9 cellular contexts compared by ENCODE assay signal in the genomic region with DNA sequence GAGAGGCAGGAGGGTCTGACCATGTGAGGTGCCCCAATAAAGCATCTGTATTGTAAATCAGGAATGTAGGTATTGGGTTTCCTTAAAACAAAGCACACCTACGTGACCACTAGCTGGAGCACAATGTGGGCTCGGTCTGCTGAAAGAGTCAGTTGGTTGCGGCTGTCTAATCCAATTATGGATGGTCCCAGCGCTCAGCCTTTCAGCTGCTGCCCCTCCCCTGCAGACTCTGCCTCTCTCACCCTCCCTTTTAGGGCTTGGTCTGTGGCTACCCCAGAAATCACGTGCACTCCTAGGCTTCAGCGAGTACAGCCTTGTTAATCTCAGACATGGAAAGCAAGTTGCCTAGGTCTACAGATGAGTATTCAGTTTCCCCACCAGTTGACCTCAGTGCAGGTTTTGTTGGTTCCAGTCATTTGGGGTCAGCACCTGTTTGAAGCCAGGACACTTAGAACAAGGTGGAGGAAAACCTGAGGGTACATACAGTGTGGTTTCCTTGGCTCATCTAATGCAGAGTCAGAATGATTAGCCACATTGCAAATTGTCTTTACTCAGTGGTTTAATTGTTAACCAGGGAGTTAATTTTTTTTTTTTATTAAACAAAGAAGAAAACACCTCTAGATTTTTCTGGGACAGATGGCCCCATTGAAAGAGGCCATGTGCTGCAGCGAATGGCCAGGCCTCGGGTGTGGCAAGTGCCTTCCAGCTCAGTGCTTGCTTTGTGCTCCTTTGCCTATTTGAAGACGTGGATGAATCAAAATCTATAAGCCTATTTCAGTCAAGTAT.
A peak's percentile ranks its signal among the peaks of the same experiment; 100 is the strongest.
DNase-seq lines count a peak whose midpoint lies in the region; ATAC-seq and TF ChIP-seq lines count a peak whose summit lies in the region.
"Had no signal": no experiment of that assay in that cellular context is flagged by ENCODE, and none has a peak within 500 bp of the region (broad histone marks: within the 10 kb centered on the region; RNA-seq: fewer than 3 reads in every experiment).

No MANE protein-coding gene starts in this region.

- ATAC-seq in GM18508 (IDR thresholded peaks at IDR 0.05; ENCODE audit: insufficient read depth, unreplicated experiment) (peak; percentile 86), HG02642 (IDR thresholded peaks at IDR 0.05; ENCODE audit: poor library complexity, unreplicated experiment) (peak; percentile 81), SK-N-SH treated with all-trans-retinoic acid at 6 μM for 48 hours (no peak)

- TF ChIP-seq POLR2A in erythroblast (IDR thresholded peaks at IDR 0.05; ENCODE audit: low read length): no peak

- DNase-seq in NCI-H2227 (lab: John Stamatoyannopoulos, UW; ENCODE audit: unreplicated experiment) (peak; percentile 34), left kidney (ENCODE audit: low read depth, low spot score) (peak; percentile 86), cerebellum (ENCODE audit: low spot score) (no peak), erythroblast (lab: John Stamatoyannopoulos, UW) (no peak), cerebellar nuclear complex (lab: John Stamatoyannopoulos, UW) (no peak)
- DNase-seq: right lobe of liver had no signal

TF ChIP-seq in SK-N-SH treated with all-trans-retinoic acid at 6 μM for 48 hours, 23 proteins besides CTCF, POLR2A, EP300 and RAD21:
- TF ChIP-seq ARNTL (CRISPR knock-in tag; IDR thresholded peaks at IDR 0.05; ENCODE audit: borderline replicate concordance, low read depth) (no peak), ZNF565 (CRISPR knock-in tag; conservative IDR thresholded peaks at IDR 0.05; ENCODE audit: low read depth) (no peak), PPARA (CRISPR knock-in tag; IDR thresholded peaks at IDR 0.05; ENCODE audit: borderline replicate concordance) (no peak), BACH2 (CRISPR knock-in tag; IDR thresholded peaks at IDR 0.05; ENCODE audit: borderline replicate concordance) (no peak), ESRRG (CRISPR knock-in tag; IDR thresholded peaks at IDR 0.05) (no peak), ZFP30 (CRISPR knock-in tag; IDR thresholded peaks at IDR 0.05) (no peak), ZFP3 (CRISPR knock-in tag; IDR thresholded peaks at IDR 0.05) (no peak), CSDC2 (CRISPR knock-in tag; IDR thresholded peaks at IDR 0.05) (no peak), ZNF8 (CRISPR knock-in tag; IDR thresholded peaks at IDR 0.05) (no peak), ZC3H10 (CRISPR knock-in tag; IDR thresholded peaks at IDR 0.05) (no peak), TCF4 (CRISPR knock-in tag; IDR thresholded peaks at IDR 0.05; ENCODE audit: borderline replicate concordance) (no peak)
- TF ChIP-seq, protein P1, sequence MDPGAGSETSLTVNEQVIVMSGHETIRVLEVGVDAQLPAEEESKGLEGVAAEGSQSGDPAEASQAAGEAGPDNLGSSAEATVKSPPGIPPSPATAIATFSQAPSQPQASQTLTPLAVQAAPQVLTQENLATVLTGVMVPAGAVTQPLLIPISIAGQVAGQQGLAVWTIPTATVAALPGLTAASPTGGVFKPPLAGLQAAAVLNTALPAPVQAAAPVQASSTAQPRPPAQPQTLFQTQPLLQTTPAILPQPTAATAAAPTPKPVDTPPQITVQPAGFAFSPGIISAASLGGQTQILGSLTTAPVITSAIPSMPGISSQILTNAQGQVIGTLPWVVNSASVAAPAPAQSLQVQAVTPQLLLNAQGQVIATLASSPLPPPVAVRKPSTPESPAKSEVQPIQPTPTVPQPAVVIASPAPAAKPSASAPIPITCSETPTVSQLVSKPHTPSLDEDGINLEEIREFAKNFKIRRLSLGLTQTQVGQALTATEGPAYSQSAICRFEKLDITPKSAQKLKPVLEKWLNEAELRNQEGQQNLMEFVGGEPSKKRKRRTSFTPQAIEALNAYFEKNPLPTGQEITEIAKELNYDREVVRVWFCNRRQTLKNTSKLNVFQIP (CRISPR knock-in tag; IDR thresholded peaks at IDR 0.05; ENCODE audit: borderline replicate concordance, low read depth): no peak
- TF ChIP-seq, protein P2, sequence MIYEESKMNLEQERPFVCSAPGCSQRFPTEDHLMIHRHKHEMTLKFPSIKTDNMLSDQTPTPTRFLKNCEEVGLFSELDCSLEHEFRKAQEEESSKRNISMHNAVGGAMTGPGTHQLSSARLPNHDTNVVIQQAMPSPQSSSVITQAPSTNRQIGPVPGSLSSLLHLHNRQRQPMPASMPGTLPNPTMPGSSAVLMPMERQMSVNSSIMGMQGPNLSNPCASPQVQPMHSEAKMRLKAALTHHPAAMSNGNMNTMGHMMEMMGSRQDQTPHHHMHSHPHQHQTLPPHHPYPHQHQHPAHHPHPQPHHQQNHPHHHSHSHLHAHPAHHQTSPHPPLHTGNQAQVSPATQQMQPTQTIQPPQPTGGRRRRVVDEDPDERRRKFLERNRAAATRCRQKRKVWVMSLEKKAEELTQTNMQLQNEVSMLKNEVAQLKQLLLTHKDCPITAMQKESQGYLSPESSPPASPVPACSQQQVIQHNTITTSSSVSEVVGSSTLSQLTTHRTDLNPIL (CRISPR knock-in tag; IDR thresholded peaks at IDR 0.05; ENCODE audit: low read depth): no peak
- TF ChIP-seq, protein P3, sequence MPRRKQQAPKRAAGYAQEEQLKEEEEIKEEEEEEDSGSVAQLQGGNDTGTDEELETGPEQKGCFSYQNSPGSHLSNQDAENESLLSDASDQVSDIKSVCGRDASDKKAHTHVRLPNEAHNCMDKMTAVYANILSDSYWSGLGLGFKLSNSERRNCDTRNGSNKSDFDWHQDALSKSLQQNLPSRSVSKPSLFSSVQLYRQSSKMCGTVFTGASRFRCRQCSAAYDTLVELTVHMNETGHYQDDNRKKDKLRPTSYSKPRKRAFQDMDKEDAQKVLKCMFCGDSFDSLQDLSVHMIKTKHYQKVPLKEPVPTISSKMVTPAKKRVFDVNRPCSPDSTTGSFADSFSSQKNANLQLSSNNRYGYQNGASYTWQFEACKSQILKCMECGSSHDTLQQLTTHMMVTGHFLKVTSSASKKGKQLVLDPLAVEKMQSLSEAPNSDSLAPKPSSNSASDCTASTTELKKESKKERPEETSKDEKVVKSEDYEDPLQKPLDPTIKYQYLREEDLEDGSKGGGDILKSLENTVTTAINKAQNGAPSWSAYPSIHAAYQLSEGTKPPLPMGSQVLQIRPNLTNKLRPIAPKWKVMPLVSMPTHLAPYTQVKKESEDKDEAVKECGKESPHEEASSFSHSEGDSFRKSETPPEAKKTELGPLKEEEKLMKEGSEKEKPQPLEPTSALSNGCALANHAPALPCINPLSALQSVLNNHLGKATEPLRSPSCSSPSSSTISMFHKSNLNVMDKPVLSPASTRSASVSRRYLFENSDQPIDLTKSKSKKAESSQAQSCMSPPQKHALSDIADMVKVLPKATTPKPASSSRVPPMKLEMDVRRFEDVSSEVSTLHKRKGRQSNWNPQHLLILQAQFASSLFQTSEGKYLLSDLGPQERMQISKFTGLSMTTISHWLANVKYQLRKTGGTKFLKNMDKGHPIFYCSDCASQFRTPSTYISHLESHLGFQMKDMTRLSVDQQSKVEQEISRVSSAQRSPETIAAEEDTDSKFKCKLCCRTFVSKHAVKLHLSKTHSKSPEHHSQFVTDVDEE (CRISPR knock-in tag; IDR thresholded peaks at IDR 0.05): no peak

Comparison
In these comparisons a context has a peak if more than half of its experiments do, and no peak if none do; other contexts are left out.
1. DNase-seq: peak in NCI-H2227 (single experiment) and left kidney (single experiment); none in cerebellum (single experiment), erythroblast (0 of 2) and cerebellar nuclear complex (0 of 2).